Comparison of ENCODE assay signal across 24 cellular contexts in the genomic region with DNA sequence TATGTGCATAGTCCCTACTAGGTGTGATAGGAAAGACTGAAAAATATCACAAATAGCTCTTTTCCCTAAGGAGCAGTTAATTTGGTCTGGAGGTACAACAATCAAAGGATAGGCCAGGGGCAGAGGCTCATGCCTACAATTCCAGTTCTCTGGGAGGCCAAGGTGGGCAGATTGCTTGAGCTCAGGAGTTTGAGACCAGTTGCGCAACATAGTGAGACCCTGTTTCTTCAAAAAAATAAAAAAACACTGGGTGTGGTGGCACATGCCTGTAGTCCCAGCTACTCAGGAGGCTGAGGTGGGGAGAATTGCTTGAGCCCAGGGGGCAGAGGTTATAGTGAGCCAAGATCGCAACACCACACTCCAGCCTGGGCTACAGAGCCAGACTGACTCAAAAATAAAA.
"Had no signal": no experiment of that assay in that cellular context is flagged by ENCODE, and none has a peak within 500 bp of the region (broad histone marks: within the 10 kb centered on the region; RNA-seq: fewer than 3 reads in every experiment).

No MANE protein-coding gene starts in this region.

- H3K27me3 ChIP-seq: foreskin keratinocyte, left lung, ovary, transverse colon had no signal

- FAIRE-seq: endothelial cell of umbilical vein, keratinocyte, small intestine, urothelium cell line had no signal

- DNase-seq: effector CD4-positive, alpha-beta T cell; endodermal cell; erythroblast; immature natural killer cell; left lung; lower lobe of right lung; natural killer cell; ovary; small intestine; stimulated activated CD4-positive, alpha-beta T cell treated with anti-CD3 and anti-CD28 coated beads, Interleukin-12 subunit alpha, Interleukin-12 subunit beta, amount 100 ng/mL, for 4 hours; stimulated activated CD4-positive, alpha-beta T cell treated with anti-CD3 and anti-CD28 coated beads, Interleukin-4, amount 100 ng/mL, for 1 hour; stimulated activated CD8-positive, alpha-beta memory T cell treated with anti-CD3 and anti-CD28 coated beads, Interleukin-4, amount 100 ng/mL, for 48 hours; stimulated activated naive CD8-positive, alpha-beta T cell treated with anti-CD3 and anti-CD28 coated beads, Interleukin-15, Interleukin-2, amounts not matched to agents 100 U/mL and 50 U/mL, for 24 hours; transverse colon had no signal

- H3K9me3 Mint-ChIP-seq: endodermal cell; immature natural killer cell; memory B cell; natural killer cell; neural crest cell; stimulated activated effector memory CD8-positive, alpha-beta T cell treated with anti-CD3 and anti-CD28 coated beads, Interleukin-12 subunit alpha, Interleukin-12 subunit beta, amount 100 ng/mL, for 72 hours had no signal

- ATAC-seq: foreskin keratinocyte; left lung; lower lobe of right lung; natural killer cell; stimulated activated effector memory CD8-positive, alpha-beta T cell treated with anti-CD3 and anti-CD28 coated beads, Interleukin-12 subunit alpha, Interleukin-12 subunit beta, amount 100 ng/mL, for 72 hours; stimulated activated naive CD8-positive, alpha-beta T cell treated with anti-CD3 and anti-CD28 coated beads, Interleukin-15, Interleukin-2, amounts not matched to agents 100 U/mL and 50 U/mL, for 24 hours had no signal

- H3K27ac ChIP-seq: foreskin keratinocyte, left lung, lower lobe of right lung, ovary, transverse colon had no signal

- H3K4me1 ChIP-seq: foreskin keratinocyte, transverse colon had no signal

- H3K36me3 Mint-ChIP-seq: memory B cell; mesothelial cell of epicardium; natural killer cell; stimulated activated effector memory CD8-positive, alpha-beta T cell treated with anti-CD3 and anti-CD28 coated beads, Interleukin-12 subunit alpha, Interleukin-12 subunit beta, amount 100 ng/mL, for 72 hours had no signal

- H3K4me1 Mint-ChIP-seq: memory B cell; mesothelial cell of epicardium; neural crest cell; stimulated activated effector memory CD8-positive, alpha-beta T cell treated with anti-CD3 and anti-CD28 coated beads, Interleukin-12 subunit alpha, Interleukin-12 subunit beta, amount 100 ng/mL, for 72 hours had no signal

- H3K36me3 ChIP-seq: left lung, lower lobe of right lung, ovary, transverse colon had no signal

- H3K27me3 Mint-ChIP-seq: memory B cell, progenitor cell of endocrine pancreas had no signal

- H3K4me3 Mint-ChIP-seq: endodermal cell; immature natural killer cell; memory B cell; mesothelial cell of epicardium; natural killer cell; neural crest cell; stimulated activated effector memory CD8-positive, alpha-beta T cell treated with anti-CD3 and anti-CD28 coated beads, Interleukin-12 subunit alpha, Interleukin-12 subunit beta, amount 100 ng/mL, for 72 hours had no signal

- H3K27ac Mint-ChIP-seq: endodermal cell; memory B cell; mesothelial cell of epicardium; natural killer cell; progenitor cell of endocrine pancreas; stimulated activated effector memory CD8-positive, alpha-beta T cell treated with anti-CD3 and anti-CD28 coated beads, Interleukin-12 subunit alpha, Interleukin-12 subunit beta, amount 100 ng/mL, for 72 hours had no signal

- H3K4me3 ChIP-seq: coronary artery, left lung, lower lobe of right lung, ovary, transverse colon had no signal

- H3K9me3 ChIP-seq: left lung, lower lobe of right lung, ovary, transverse colon had no signal
